15 cellular contexts compared by ENCODE assay signal in the genomic region with DNA sequence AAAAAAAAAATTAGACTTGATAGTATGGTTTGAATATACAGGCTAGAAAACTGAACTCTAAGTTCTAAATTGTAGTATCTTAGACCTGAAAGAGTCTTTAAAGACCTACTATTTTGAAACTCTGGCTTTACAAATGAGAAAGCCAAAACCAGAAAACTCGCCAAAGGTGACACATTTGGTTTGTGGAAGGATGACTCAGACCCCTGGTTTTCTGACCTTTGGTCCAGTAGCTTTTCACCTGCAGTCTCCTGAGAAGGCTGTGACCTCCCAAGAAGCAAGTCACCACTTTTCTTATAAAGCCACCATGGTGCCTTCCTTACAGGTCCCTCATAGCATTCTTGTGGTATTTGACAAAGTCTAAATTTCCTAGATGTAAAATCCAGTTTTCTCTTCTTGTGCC.
A peak's percentile ranks its signal among the peaks of the same experiment; 100 is the strongest.
DNase-seq lines count a peak whose midpoint lies in the region; ATAC-seq, FAIRE-seq and TF ChIP-seq lines count a peak whose summit lies in the region.
"Had no signal": no experiment of that assay in that cellular context is flagged by ENCODE, and none has a peak within 500 bp of the region (broad histone marks: within the 10 kb centered on the region; RNA-seq: fewer than 3 reads in every experiment).

No MANE protein-coding gene starts in this region.

- TF ChIP-seq POLR2A in A549 (IDR thresholded peaks at IDR 0.05; ENCODE audit: low read length) = no peak
- TF ChIP-seq POLR2A in GM12891 (IDR thresholded peaks at IDR 0.05; ENCODE audit: low read depth, low read length) = no peak

- ATAC-seq in A549 = no peak
- peak; percentile 71 for ATAC-seq in GM18511 (IDR thresholded peaks at IDR 0.05; ENCODE audit: unreplicated experiment)
- peak; percentile 59 for ATAC-seq in HG02973 (IDR thresholded peaks at IDR 0.05; ENCODE audit: unreplicated experiment)
- ATAC-seq in activated T-helper 17 cell treated with anti-CD3 and anti-CD28 coated beads, Interleukin-2, amount 50 U/mL, for 72 hours (replicated peaks) = peak; percentile 82
- ATAC-seq in GM18520 (IDR thresholded peaks at IDR 0.05; ENCODE audit: unreplicated experiment) = no peak
- ATAC-seq: stimulated activated memory B cell treated with anti-CD40 and anti-IgM and Interleukin-4, amounts not matched to agents 10 μg/mL and 1 μg/mL and 100 μg/mL, for 72 hours had no signal

- TF ChIP-seq RAD21 in A549 (conservative IDR thresholded peaks at IDR 0.05 in 1 of 2, IDR thresholded peaks at IDR 0.05 in 1 of 2) = no peak

- intact Hi-C loops in activated T-helper 1 cell treated with anti-CD3 and anti-CD28 coated beads, Interleukin-12 subunit alpha, Interleukin-12 subunit beta, Interleukin-2, Interleukin-4 antibody, amounts not matched to agents 30 ng/mL and 10 ng/mL and 1 ng/mL, durations not matched to agents 14 hours and 24 hours and 36 hours (cut with micrococcal nuclease) = loop anchor here (1.0 to 5.0 kb wide), 2 partner anchors 29 to 79 kb away; no protein-coding TSS in a partner anchor

- H3K4me1 Mint-ChIP-seq in activated T-helper 17 cell treated with anti-CD3 and anti-CD28 coated beads, Interleukin-2, amount 50 U/mL, for 72 hours = peaks cover 9% of the 10 kb centered on the region
- H3K4me1 Mint-ChIP-seq in activated T-helper 1 cell treated with anti-CD3 and anti-CD28 coated beads, Interleukin-12 subunit alpha, Interleukin-12 subunit beta, Interleukin-2, Interleukin-4 antibody, amounts not matched to agents 30 ng/mL and 10 ng/mL and 1 ng/mL, durations not matched to agents 14 hours and 24 hours and 36 hours (ENCODE audit: low read depth) = peaks cover 17% of the 10 kb centered on the region

- H3K36me3 Mint-ChIP-seq in activated T-helper 17 cell treated with anti-CD3 and anti-CD28 coated beads, Interleukin-2, amount 50 U/mL, for 72 hours (ENCODE audit: low read depth) = no peaks in the 10 kb centered on the region
- peaks cover 9% of the 10 kb centered on the region for H3K36me3 Mint-ChIP-seq in activated T-helper 1 cell treated with anti-CD3 and anti-CD28 coated beads, Interleukin-12 subunit alpha, Interleukin-12 subunit beta, Interleukin-2, Interleukin-4 antibody, amounts not matched to agents 30 ng/mL and 10 ng/mL and 1 ng/mL, durations not matched to agents 14 hours and 24 hours and 36 hours (ENCODE audit: low read depth)

- TF ChIP-seq EP300 in A549 (IDR thresholded peaks at IDR 0.05) = no peak

- no peak overlapping the region for H3K4me3 ChIP-seq in A549
- H3K4me3 ChIP-seq: BLaER1 had no signal

- FAIRE-seq in A549 (lab: Jason Lieb, UNC) (no peak), GM12891 (lab: Jason Lieb, UNC) (no peak)
- FAIRE-seq: endothelial cell of umbilical vein, GM18507 had no signal

- no peaks in the 10 kb centered on the region for H3K27me3 Mint-ChIP-seq in activated T-helper 17 cell treated with anti-CD3 and anti-CD28 coated beads, Interleukin-2, amount 50 U/mL, for 72 hours
- no peaks in the 10 kb centered on the region for H3K27me3 Mint-ChIP-seq in activated T-helper 1 cell treated with anti-CD3 and anti-CD28 coated beads, Interleukin-12 subunit alpha, Interleukin-12 subunit beta, Interleukin-2, Interleukin-4 antibody, amounts not matched to agents 30 ng/mL and 10 ng/mL and 1 ng/mL, durations not matched to agents 14 hours and 24 hours and 36 hours (ENCODE audit: insufficient read depth)

- no peak overlapping the region for H3K27ac Mint-ChIP-seq in activated T-helper 17 cell treated with anti-CD3 and anti-CD28 coated beads, Interleukin-2, amount 50 U/mL, for 72 hours
- H3K27ac Mint-ChIP-seq in activated T-helper 1 cell treated with anti-CD3 and anti-CD28 coated beads, Interleukin-12 subunit alpha, Interleukin-12 subunit beta, Interleukin-2, Interleukin-4 antibody, amounts not matched to agents 30 ng/mL and 10 ng/mL and 1 ng/mL, durations not matched to agents 14 hours and 24 hours and 36 hours = no peak overlapping the region
- H3K27ac Mint-ChIP-seq: stimulated activated memory B cell treated with anti-CD40 and anti-IgM and Interleukin-4, amounts not matched to agents 10 μg/mL and 1 μg/mL and 100 μg/mL, for 72 hours had no signal

- WGBS in A549 (ENCODE audit: missing lambda C conversion rate) = 30% methylated on average over 1 of the region's 1 CpG

- TF ChIP-seq CTCF in A549 (IDR thresholded peaks at IDR 0.05) = no peak

- H3K4me3 Mint-ChIP-seq in activated T-helper 17 cell treated with anti-CD3 and anti-CD28 coated beads, Interleukin-2, amount 50 U/mL, for 72 hours = no peak overlapping the region
- H3K4me3 Mint-ChIP-seq in activated T-helper 1 cell treated with anti-CD3 and anti-CD28 coated beads, Interleukin-12 subunit alpha, Interleukin-12 subunit beta, Interleukin-2, Interleukin-4 antibody, amounts not matched to agents 30 ng/mL and 10 ng/mL and 1 ng/mL, durations not matched to agents 14 hours and 24 hours and 36 hours = no peak overlapping the region
- H3K4me3 Mint-ChIP-seq: stimulated activated memory B cell treated with anti-CD40 and anti-IgM and Interleukin-4, amounts not matched to agents 10 μg/mL and 1 μg/mL and 100 μg/mL, for 72 hours had no signal

- H3K4me2 ChIP-seq in A549 = no peak overlapping the region; the same call in 2 of the 3 replicates
- H3K4me2 ChIP-seq: BLaER1 had no signal

- CTCF ChIA-PET in A549 (lab: Yijun Ruan, JAX) = interaction anchor here (0.7 to 1.2 kb wide), 2 partner anchors 16 to 33 kb away, joined by 3 read pairs; no protein-coding TSS in a partner anchor

- no peak overlapping the region for H3K27ac ChIP-seq in A549
- H3K27ac ChIP-seq: BLaER1 had no signal

- H3K9me3 ChIP-seq in A549 = no peaks in the 10 kb centered on the region
- H3K9me3 ChIP-seq: BLaER1 had no signal

- H3K4me1 ChIP-seq in A549 = peaks cover 16% of the 10 kb centered on the region; the same call in 1 of the 3 replicates

- DNase-seq in A549 (ENCODE audit: low read depth in 1 of 2, low spot score in 1 of 2) = no peak
- DNase-seq in SW480 (ENCODE audit: low spot score) = no peak
- DNase-seq in GM12891 (ENCODE audit: insufficient read length, low spot score) = no peak
- DNase-seq in activated T-helper 1 cell treated with anti-CD3 and anti-CD28 coated beads, Interleukin-12 subunit alpha, Interleukin-12 subunit beta, Interleukin-2, Interleukin-4 antibody, amounts not matched to agents 30 ng/mL and 10 ng/mL and 1 ng/mL, durations not matched to agents 14 hours and 24 hours and 36 hours (ENCODE audit: low spot score) = no peak
- DNase-seq: activated CD4-positive, alpha-beta T cell treated with anti-CD3 and anti-CD28 coated beads for 1 hour; NCI-H1105 treated with DMSO at 0.1 percent for 48 hours; NCI-H345 had no signal

- H3K9me3 Mint-ChIP-seq in activated T-helper 17 cell treated with anti-CD3 and anti-CD28 coated beads, Interleukin-2, amount 50 U/mL, for 72 hours = peaks cover 3% of the 10 kb centered on the region
- H3K9me3 Mint-ChIP-seq in activated T-helper 1 cell treated with anti-CD3 and anti-CD28 coated beads, Interleukin-12 subunit alpha, Interleukin-12 subunit beta, Interleukin-2, Interleukin-4 antibody, amounts not matched to agents 30 ng/mL and 10 ng/mL and 1 ng/mL, durations not matched to agents 14 hours and 24 hours and 36 hours = peaks cover 24% of the 10 kb centered on the region

- POLR2A ChIA-PET in A549 (lab: Yijun Ruan, JAX) = no interaction called here

TF ChIP-seq in A549, 52 proteins besides CTCF, POLR2A, EP300 and RAD21 (continues in another document):
- no peak for TF ChIP-seq FOSL2 (IDR thresholded peaks at IDR 0.05)
- peak; percentile 35; the same call in 1 of the 2 replicates for TF ChIP-seq FOSL2 (CRISPR knock-in tag; IDR thresholded peaks at IDR 0.05)

TF ChIP-seq in GM12891, 5 proteins besides CTCF, POLR2A, EP300 and RAD21:
- TF ChIP-seq TAF1 (IDR thresholded peaks at IDR 0.05; ENCODE audit: low read depth, low read length) = no peak
- TF ChIP-seq SPI1 (IDR thresholded peaks at IDR 0.05; ENCODE audit: low read depth, low read length) = no peak
- no peak for TF ChIP-seq POU2F2 (IDR thresholded peaks at IDR 0.05; ENCODE audit: low read depth, low read length)
- TF ChIP-seq PAX5 (IDR thresholded peaks at IDR 0.05; ENCODE audit: insufficient read depth, low read length, severe bottlenecking) = no peak
- no peak for TF ChIP-seq POLR2AphosphoS5 (IDR thresholded peaks at IDR 0.05; ENCODE audit: low read depth, low read length)
TF ChIP-seq in GM12891: peak in this region for 0.

Comparison
In these comparisons a context has a peak if more than half of its experiments do, and no peak if none do; other contexts are left out.
1. ATAC-seq: peak in GM18511 (single experiment), HG02973 (single experiment) and activated T-helper 17 cell treated with anti-CD3 and anti-CD28 coated beads, Interleukin-2, amount 50 U/mL, for 72 hours (single experiment); none in A549 (0 of 2) and GM18520 (single experiment).